ENCODE assay signal across 11 cellular contexts in the genomic region with DNA sequence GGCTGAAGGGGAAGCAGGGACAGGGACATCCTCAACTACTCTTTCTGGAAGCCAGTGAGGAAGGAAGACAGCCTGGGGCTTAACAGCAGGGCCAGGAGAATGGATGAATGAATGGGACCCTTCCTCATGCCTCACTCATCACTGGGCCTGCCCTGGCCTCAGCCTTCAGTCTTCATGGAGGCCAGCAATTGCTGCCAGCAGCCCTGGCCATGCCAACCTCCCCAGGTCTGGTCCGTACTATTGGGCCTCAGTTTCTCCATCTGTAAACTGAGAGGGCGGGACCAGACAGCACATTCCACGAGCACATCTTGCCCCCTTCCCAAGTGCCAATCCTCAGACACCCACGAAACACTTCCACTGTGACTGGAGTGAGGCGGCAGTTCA. TPM values are rescaled to one million over a fixed set of nuclear protein-coding genes. Genes with fewer than 3 reads are reported as not detected.
DNase-seq lines count a peak whose midpoint lies in the region; ATAC-seq and TF ChIP-seq lines count a peak whose summit lies in the region.
"Had no signal": no experiment of that assay in that cellular context is flagged by ENCODE, and none has a peak within 500 bp of the region (broad histone marks: within the 10 kb centered on the region; RNA-seq: fewer than 3 reads in every experiment).

No MANE protein-coding gene starts in this region.

- H3K27ac Mint-ChIP-seq in naive thymus-derived CD4-positive, alpha-beta T cell, result peak overlapping the region; percentile 58 to 99 (median 98)
- H3K27ac Mint-ChIP-seq in type B pancreatic cell, result peak overlapping the region; percentile 95

- peaks cover 0 to 2% (median 0%) of the 10 kb centered on the region in 11 donors for H3K9me3 Mint-ChIP-seq in naive thymus-derived CD4-positive, alpha-beta T cell
- no peaks in the 10 kb centered on the region for H3K9me3 Mint-ChIP-seq in type B pancreatic cell

- H3K27ac ChIP-seq in cardiac muscle cell (peak overlapping the region; percentile 96), cingulate gyrus (ENCODE audit: low read depth, low read length) (peak overlapping the region; percentile 96), osteoblast (ENCODE audit: low read depth, low read length) (no peak overlapping the region)
- H3K27ac ChIP-seq in naive thymus-derived CD4-positive, alpha-beta T cell (ENCODE audit: low read depth, low read length), result peak overlapping the region; percentile 93

- H3K4me2 ChIP-seq in osteoblast (ENCODE audit: insufficient read depth, low read length), result no peak overlapping the region

- H2AFZ ChIP-seq in osteoblast (ENCODE audit: low read length), result no peak overlapping the region

- DNase-seq in cardiac muscle cell (ENCODE audit: low read depth in 1 of 2, low spot score in 1 of 2) (no peak), left ventricle myocardium superior (no peak), type B pancreatic cell (ENCODE audit: extremely low spot score, unreplicated experiment) (no peak), osteoblast (ENCODE audit: insufficient read length, low spot score, missing footprints) (no peak), NCI-H1694 (lab: John Stamatoyannopoulos, UW) (no peak)
- DNase-seq in naive thymus-derived CD4-positive, alpha-beta T cell, result no peak
- DNase-seq: activated gamma-delta T cell treated with Interleukin-2 at 50 U/mL for 16 hours, T1000 had no signal

- H3K4me3 ChIP-seq in cardiac muscle cell (no peak overlapping the region), osteoblast (ENCODE audit: insufficient read depth, low read length) (no peak overlapping the region)
- H3K4me3 ChIP-seq in naive thymus-derived CD4-positive, alpha-beta T cell (ENCODE audit: low read length), result no peak overlapping the region
- H3K4me3 ChIP-seq: mucosa of descending colon had no signal

- peak overlapping the region; percentile 65 to 88 (median 78) for H3K4me3 Mint-ChIP-seq in naive thymus-derived CD4-positive, alpha-beta T cell
- H3K4me3 Mint-ChIP-seq in type B pancreatic cell, result peak overlapping the region; percentile 80

- POLR2A ChIA-PET in naive thymus-derived CD4-positive, alpha-beta T cell (lab: Charles Lee), result interaction anchor here (0.6 to 2.2 kb wide), 7 partner anchors 9 to 391 kb away, joined by 3 to 10 read pairs (median 5); no protein-coding TSS in a partner anchor

- H3K4me1 ChIP-seq in cardiac muscle cell (ENCODE audit: low read depth) (peaks cover 55% of the 10 kb centered on the region), osteoblast (ENCODE audit: insufficient read depth, low read length) (peaks cover 42% of the 10 kb centered on the region)
- peaks cover 30 to 52% of the 10 kb centered on the region in 2 donors for H3K4me1 ChIP-seq in naive thymus-derived CD4-positive, alpha-beta T cell (ENCODE audit: control insufficient read depth in 2 of 2, insufficient read depth in 2 of 2, low read length in 2 of 2)

- ATAC-seq in left ventricle myocardium superior, result no peak
- ATAC-seq in naive thymus-derived CD4-positive, alpha-beta T cell, result no peak
- ATAC-seq in HG03439 (IDR thresholded peaks at IDR 0.05; ENCODE audit: unreplicated experiment), result no peak

- no peaks in the 10 kb centered on the region for H3K27me3 Mint-ChIP-seq in naive thymus-derived CD4-positive, alpha-beta T cell
- H3K27me3 Mint-ChIP-seq in type B pancreatic cell, result no peaks in the 10 kb centered on the region

- H3K36me3 ChIP-seq in cardiac muscle cell (no peaks in the 10 kb centered on the region), osteoblast (ENCODE audit: insufficient read depth, low read length) (no peaks in the 10 kb centered on the region)
- no peaks in the 10 kb centered on the region for H3K36me3 ChIP-seq in naive thymus-derived CD4-positive, alpha-beta T cell (ENCODE audit: control insufficient read depth in 2 of 3, insufficient read depth in 3 of 3, low read length in 3 of 3)

- H3K36me3 Mint-ChIP-seq in naive thymus-derived CD4-positive, alpha-beta T cell, result peaks cover 0 to 12% (median 0%) of the 10 kb centered on the region in 5 donors
- H3K36me3 Mint-ChIP-seq in type B pancreatic cell, result no peaks in the 10 kb centered on the region

- TF ChIP-seq CTCF in cardiac muscle cell (IDR thresholded peaks at IDR 0.05; ENCODE audit: low read depth, low read length), result no peak
- TF ChIP-seq CTCF in type B pancreatic cell (conservative IDR thresholded peaks at IDR 0.05), result no peak
- TF ChIP-seq CTCF in osteoblast (IDR thresholded peaks at IDR 0.05; ENCODE audit: extremely low read depth, low read depth, low read length), result no peak

- H3K79me2 ChIP-seq in osteoblast (ENCODE audit: insufficient read depth, low read length), result no peaks in the 10 kb centered on the region

- intact Hi-C loops in left ventricle myocardium superior (cut with micrococcal nuclease), result no loop called here
- intact Hi-C loops in naive thymus-derived CD4-positive, alpha-beta T cell (cut with micrococcal nuclease), result loop anchor here in 1 of 2 donors (5.0 kb wide), 2 partner anchors 235 to 945 kb away; partner anchors contain the start of genes BRD3, SURF1 and SURF2

- H3K27me3 ChIP-seq in cardiac muscle cell (no peaks in the 10 kb centered on the region), osteoblast (ENCODE audit: insufficient read depth, low read length) (peaks cover 7% of the 10 kb centered on the region)
- H3K27me3 ChIP-seq in naive thymus-derived CD4-positive, alpha-beta T cell (ENCODE audit: control insufficient read depth in 2 of 2, insufficient read depth in 2 of 2, low read length in 2 of 2), result no peaks in the 10 kb centered on the region

- peaks cover 60% of the 10 kb centered on the region for H4K20me1 ChIP-seq in osteoblast (ENCODE audit: insufficient read depth, low read length)

- CTCF ChIA-PET in naive thymus-derived CD4-positive, alpha-beta T cell (lab: Charles Lee), result interaction anchor here (1.5 kb wide), 2 partner anchors 22 to 25 kb away, joined by 6 to 8 read pairs; no protein-coding TSS in a partner anchor

- H3K4me1 Mint-ChIP-seq in naive thymus-derived CD4-positive, alpha-beta T cell, result peaks cover 30 to 74% (median 55%) of the 10 kb centered on the region in 7 donors
- H3K4me1 Mint-ChIP-seq in type B pancreatic cell (ENCODE audit: unreplicated experiment), result peaks cover 52% of the 10 kb centered on the region

- H3K9me3 ChIP-seq in cardiac muscle cell (ENCODE audit: low read depth), result no peaks in the 10 kb centered on the region
- no peaks in the 10 kb centered on the region for H3K9me3 ChIP-seq in naive thymus-derived CD4-positive, alpha-beta T cell (ENCODE audit: control insufficient read depth in 2 of 3, low read length in 3 of 3)
- no peaks in the 10 kb centered on the region for H3K9me3 ChIP-seq in osteoblast (ENCODE audit: low read depth, low read length)
- H3K9me3 ChIP-seq: mucosa of descending colon had no signal

RNA-seq across cellular contexts. Expression of gene RALGDS, which starts 1.1 kb away (rescaled TPM):
- 58.3 and 65.7 TPM in 2 replicates for total RNA-seq in cardiac muscle cell
- 49.7 and 50.4 TPM in 2 replicates for polyA plus RNA-seq in cardiac muscle cell
- total RNA-seq in left ventricle myocardium superior, result 33.1 TPM
- 100 to 1,000 TPM in 2 of 5 experiments, 10 to 100 TPM in 3; 73.9 to 123 (median 79.7) TPM for total RNA-seq in naive thymus-derived CD4-positive, alpha-beta T cell
- 10 to 100 TPM; 17.8 to 35.7 TPM for polyA plus RNA-seq in naive thymus-derived CD4-positive, alpha-beta T cell
- 64.8 and 86.3 TPM in 2 replicates for total RNA-seq in type B pancreatic cell (ENCODE audit: low replicate concordance)
- 11.2 and 12.7 TPM in 2 replicates for total RNA-seq in osteoblast

RNA-seq across cellular contexts. Expression of gene GBGT1, which starts 41.6 kb away (rescaled TPM):
- 5.6 and 11.9 TPM in 2 replicates for total RNA-seq in cardiac muscle cell
- 0.87 and 2.8 TPM in 2 replicates for polyA plus RNA-seq in cardiac muscle cell
- total RNA-seq in left ventricle myocardium superior, result 6.2 TPM
- 10 to 100 TPM in 2 of 5 experiments, 1 to 10 TPM in 3; 3.4 to 14.8 (median 5.5) TPM for total RNA-seq in naive thymus-derived CD4-positive, alpha-beta T cell
- under 1 TPM in 1 of 2 donors, not detected in 1; 0.14 TPM for polyA plus RNA-seq in naive thymus-derived CD4-positive, alpha-beta T cell
- total RNA-seq in type B pancreatic cell (ENCODE audit: low replicate concordance), result 21.0 and 54.9 TPM in 2 replicates
- 3.3 and 3.8 TPM in 2 replicates for total RNA-seq in osteoblast
